ENCODE assay signal across 19 cellular contexts in genomic region chr13:29524176-29524575, GRCh38.
DNase-seq lines count a peak whose midpoint lies in the region; ATAC-seq and TF ChIP-seq lines count a peak whose summit lies in the region.
"Had no signal": no experiment of that assay in that cellular context is flagged by ENCODE, and none has a peak within 500 bp of the region (broad histone marks: within the 10 kb centered on the region; RNA-seq: fewer than 3 reads in every experiment).

No MANE protein-coding gene starts in this region.

- no peak overlapping the region for H4K8ac ChIP-seq in H9 (replicated peaks; ENCODE audit: insufficient read length, low read depth, low read length)

- no peak overlapping the region for H2BK20ac ChIP-seq in H9 (ENCODE audit: low read depth, low read length, poor library complexity, severe bottlenecking)

- H3K4me3 Mint-ChIP-seq in H9, result no peak overlapping the region
- H3K4me3 Mint-ChIP-seq: activated CD4-positive, alpha-beta T cell treated with anti-CD3 and anti-CD28 coated beads for 36 hours; activated naive CD8-positive, alpha-beta T cell; T-cell had no signal

- no peaks in the 10 kb centered on the region for H3K27me3 Mint-ChIP-seq in H9 (ENCODE audit: low read depth)
- H3K27me3 Mint-ChIP-seq: activated CD4-positive, alpha-beta T cell treated with anti-CD3 and anti-CD28 coated beads for 36 hours; activated naive CD8-positive, alpha-beta T cell; T-cell had no signal

- H3K18ac ChIP-seq in H9 (ENCODE audit: insufficient read length, low read depth, low read length), result no peak overlapping the region

- H3K36me3 Mint-ChIP-seq in H9 (ENCODE audit: insufficient read depth in 1 of 3, low read depth in 3 of 3), result peaks cover 44 to 86% (median 70%) of the 10 kb centered on the region in 3 experiments; a peak in 6 of 7 replicates

- no peak for ATAC-seq in GM19463 (IDR thresholded peaks at IDR 0.05; ENCODE audit: unreplicated experiment)
- no peak for ATAC-seq in HG02642 (IDR thresholded peaks at IDR 0.05; ENCODE audit: poor library complexity, unreplicated experiment)
- ATAC-seq: activated CD4-positive, alpha-beta T cell treated with anti-CD3 and anti-CD28 coated beads for 36 hours; T-cell had no signal

- H3T11ph ChIP-seq in H9 (ENCODE audit: low read length), result no peak overlapping the region

- no peak overlapping the region for H2BK15ac ChIP-seq in H9 (ENCODE audit: low read depth, low read length)

- no peak overlapping the region for H2AK5ac ChIP-seq in H9 (ENCODE audit: insufficient read length, low read length)

- H3K23ac ChIP-seq in H9 (ENCODE audit: insufficient read length, low read depth, low read length), result no peak overlapping the region

- no peaks in the 10 kb centered on the region for H3K9me3 Mint-ChIP-seq in H9
- H3K9me3 Mint-ChIP-seq: T-cell had no signal

- H2BK12ac ChIP-seq in H9 (ENCODE audit: insufficient read length, low read depth, low read length), result no peak overlapping the region

- DNase-seq in H9 (no peak), choroid plexus epithelial cell (ENCODE audit: low read depth) (peak; percentile 66), left ventricle myocardium inferior (peak; percentile 79), tibial artery (peak; percentile 75 to 85), GDM1 (lab: John Stamatoyannopoulos, UW) (no peak)
- DNase-seq: activated CD4-positive, alpha-beta T cell treated with anti-CD3 and anti-CD28 coated beads for 36 hours; DMS79 treated with DMSO at 0.1 percent for 48 hours; dorsolateral prefrontal cortex; erythroblast; NCI-H1105; NCI-H2081; PC-9; retina; stimulated activated CD4-positive, alpha-beta T cell treated with anti-CD3 and anti-CD28 coated beads, Interleukin-15, amount 100 ng/mL, for 24 hours; T-cell had no signal

- H3K9me3 ChIP-seq in H9 (ENCODE audit: control insufficient read depth, low read depth, low read length) (no peaks in the 10 kb centered on the region), left ventricle myocardium inferior (replicated peaks) (no peaks in the 10 kb centered on the region), tibial artery (no peaks in the 10 kb centered on the region)
- H3K9me3 ChIP-seq: suprapubic skin had no signal

- TF ChIP-seq CTCF in H9 (conservative IDR thresholded peaks at IDR 0.05) (no peak), choroid plexus epithelial cell (conservative IDR thresholded peaks at IDR 0.05; ENCODE audit: low read depth, low read length) (no peak), left ventricle myocardium inferior (IDR thresholded peaks at IDR 0.05; ENCODE audit: borderline replicate concordance) (no peak), tibial artery (IDR thresholded peaks at IDR 0.05) (no peak)

- H3K27ac Mint-ChIP-seq in H9, result peak overlapping the region in 2 of 3 experiments; percentile 23 to 55; a peak in 2 of 7 replicates
- H3K27ac Mint-ChIP-seq: activated CD4-positive, alpha-beta T cell treated with anti-CD3 and anti-CD28 coated beads for 36 hours; activated naive CD8-positive, alpha-beta T cell; T-cell had no signal

- H3K9ac ChIP-seq in H9 (ENCODE audit: extremely low read depth, insufficient read length, low read length), result no peak overlapping the region

- no peak overlapping the region for H3K14ac ChIP-seq in H9 (ENCODE audit: insufficient read depth, low read length)

- no peak overlapping the region for H3K4me2 ChIP-seq in H9 (ENCODE audit: insufficient read depth, insufficient read length, low read length)
- H3K4me2 ChIP-seq: PC-9 had no signal

- no peak overlapping the region for H2BK120ac ChIP-seq in H9 (ENCODE audit: low read depth, low read length, poor library complexity, severe bottlenecking)

- H3K4me3 ChIP-seq in choroid plexus epithelial cell (ENCODE audit: low read depth, low read length) (no peak overlapping the region), left ventricle myocardium inferior (no peak overlapping the region), tibial artery (no peak overlapping the region)
- H3K4me3 ChIP-seq: dorsolateral prefrontal cortex, PC-9, suprapubic skin had no signal

- H2BK5ac ChIP-seq in H9 (ENCODE audit: insufficient read length, low read length), result no peak overlapping the region

- no peaks in the 10 kb centered on the region for H3K23me2 ChIP-seq in H9 (ENCODE audit: insufficient read length, low read depth, low read length, poor library complexity, severe bottlenecking)

- no peak overlapping the region for H2AFZ ChIP-seq in H9 (ENCODE audit: low read length)
- H2AFZ ChIP-seq: PC-9 had no signal

- H3K27me3 ChIP-seq in H9 (ENCODE audit: insufficient read depth, low read length) (no peaks in the 10 kb centered on the region), left ventricle myocardium inferior (ENCODE audit: low read depth) (no peaks in the 10 kb centered on the region), tibial artery (no peaks in the 10 kb centered on the region)
- H3K27me3 ChIP-seq: dorsolateral prefrontal cortex, suprapubic skin had no signal

- no peak overlapping the region for H4K5ac ChIP-seq in H9 (ENCODE audit: insufficient read length, low read depth, low read length)

- WGBS in H9 (ENCODE audit: extremely low coverage, insufficient read length, low lambda C conversion rate), result no CpG with 5 or more reads among the region's 17 CpGs

- H3K4ac ChIP-seq in H9 (ENCODE audit: low read depth, low read length), result no peak overlapping the region

- H3K27ac ChIP-seq in H9 (ENCODE audit: insufficient read length, low read depth, low read length) (no peak overlapping the region), left ventricle myocardium inferior (replicated peaks) (peak overlapping the region; percentile 60), tibial artery (peak overlapping the region; percentile 45 to 62)
- H3K27ac ChIP-seq: PC-9 had no signal

- no peaks in the 10 kb centered on the region for H3K4me1 ChIP-seq in H9 (ENCODE audit: insufficient read depth, low read length)
- H3K4me1 ChIP-seq in left ventricle myocardium inferior, result peaks cover 4% of the 10 kb centered on the region
- peaks cover 0 to 31% (median 7%) of the 10 kb centered on the region in 4 donors for H3K4me1 ChIP-seq in tibial artery

- intact Hi-C loops in left ventricle myocardium inferior (cut with micrococcal nuclease), result no loop called here
- intact Hi-C loops in tibial artery (cut with DNase I; ENCODE audit: low total_unique reads), result loop anchor here (10.0 kb wide), 1 partner anchor 61 kb away; no protein-coding TSS in a partner anchor

- H3K79me1 ChIP-seq in H9 (ENCODE audit: insufficient read depth, low read depth, low read length, poor library complexity, severe bottlenecking), result peaks cover 4% of the 10 kb centered on the region

- no peak overlapping the region for H4K91ac ChIP-seq in H9 (ENCODE audit: insufficient read length, low read depth, low read length)

- H3K79me2 ChIP-seq in H9 (ENCODE audit: insufficient read depth, low read length), result no peaks in the 10 kb centered on the region

- H3K4me1 Mint-ChIP-seq in H9, result peaks cover 0 to 6% of the 10 kb centered on the region in 2 experiments; a peak in 2 of 4 replicates
- H3K4me1 Mint-ChIP-seq: activated CD4-positive, alpha-beta T cell treated with anti-CD3 and anti-CD28 coated beads for 36 hours; T-cell had no signal

- H3K36me3 ChIP-seq in left ventricle myocardium inferior (peaks cover 19% of the 10 kb centered on the region), tibial artery (peaks cover 25 to 78% (median 39%) of the 10 kb centered on the region in 3 donors)

- peaks cover 3% of the 10 kb centered on the region for H4K20me1 ChIP-seq in H9 (ENCODE audit: control insufficient read depth, insufficient read depth, insufficient read length)

- no peak overlapping the region for H3K56ac ChIP-seq in H9 (ENCODE audit: insufficient read length, low read depth, low read length)

Comparison
In these comparisons a context has a peak if more than half of its experiments do, and no peak if none do; other contexts are left out.
1. DNase-seq: peak in choroid plexus epithelial cell (single experiment), left ventricle myocardium inferior (single experiment) and tibial artery (2 of 2); none in H9 (single experiment) and GDM1 (single experiment).